In genomic region chr4:81069706-81070331, GRCh38 we compare ENCODE assay signal across 8 cellular contexts. TPM values are rescaled to one million over a fixed set of nuclear protein-coding genes. Genes with fewer than 3 reads are reported as not detected.
DNase-seq lines count a peak whose midpoint lies in the region; ATAC-seq and TF ChIP-seq lines count a peak whose summit lies in the region.

No MANE protein-coding gene starts in this region.

- H3K4me3 Mint-ChIP-seq in activated naive CD4-positive, alpha-beta T cell treated with anti-CD3 and anti-CD28 coated beads for 36 hours, result no peak overlapping the region

- intact Hi-C loops in activated naive CD4-positive, alpha-beta T cell treated with anti-CD3 and anti-CD28 coated beads for 36 hours (cut with micrococcal nuclease), result loop anchor here (1.0 to 5.0 kb wide), 2 partner anchors 192 to 281 kb away; no protein-coding TSS in a partner anchor
- intact Hi-C loops in posterior cingulate gyrus (cut with DNase I), result loop anchor here (5.0 kb wide), 1 partner anchor 1197 kb away; no protein-coding TSS in a partner anchor

- peaks cover 9% of the 10 kb centered on the region for H3K27me3 Mint-ChIP-seq in activated naive CD4-positive, alpha-beta T cell treated with anti-CD3 and anti-CD28 coated beads for 36 hours (ENCODE audit: low read depth)

- in situ Hi-C loops in SK-MEL-5 (cut with HindIII; ENCODE audit: low pct_unique_long_range_greater_than_20kb, low sequenced_read_pairs), result no loop called here

- no peaks in the 10 kb centered on the region for H3K36me3 Mint-ChIP-seq in activated naive CD4-positive, alpha-beta T cell treated with anti-CD3 and anti-CD28 coated beads for 36 hours (ENCODE audit: low read depth)

- CTCF ChIA-PET in activated naive CD4-positive, alpha-beta T cell treated with anti-CD3 and anti-CD28 coated beads for 36 hours (lab: Charles Lee), result interaction anchor here (0.7 to 4.8 kb wide), 14 partner anchors 8 to 707 kb away, joined by 3 to 60 read pairs (median 3); no protein-coding TSS in a partner anchor

- H3K4me1 Mint-ChIP-seq in activated naive CD4-positive, alpha-beta T cell treated with anti-CD3 and anti-CD28 coated beads for 36 hours (ENCODE audit: low read depth), result peaks cover 2% of the 10 kb centered on the region

- no peaks in the 10 kb centered on the region for H3K9me3 Mint-ChIP-seq in activated naive CD4-positive, alpha-beta T cell treated with anti-CD3 and anti-CD28 coated beads for 36 hours

- H3K27ac Mint-ChIP-seq in activated naive CD4-positive, alpha-beta T cell treated with anti-CD3 and anti-CD28 coated beads for 36 hours, result no peak overlapping the region

- peak; percentile 89 for TF ChIP-seq CTCF in GM12874 (IDR thresholded peaks at IDR 0.05; ENCODE audit: insufficient read depth, low read depth, low read length)

- DNase-seq in MV-4-11 (lab: John Stamatoyannopoulos, UW), result peak; percentile 61
- peak; percentile 92 for DNase-seq in SK-MEL-5 (ENCODE audit: low read depth, low spot score)
- peak; percentile 75 for DNase-seq in activated naive CD4-positive, alpha-beta T cell treated with anti-CD3 and anti-CD28 coated beads for 36 hours
- peak; percentile 82 for DNase-seq in glomerular visceral epithelial cell (ENCODE audit: extremely low spot score)
- DNase-seq in posterior cingulate gyrus, result peak in 8 of 10 donors; percentile 11 to 84 (median 54)
- no peak for DNase-seq in 8988T

- ATAC-seq in HG02571 (IDR thresholded peaks at IDR 0.05; ENCODE audit: unreplicated experiment), result peak; percentile 97

RNA-seq across cellular contexts. Expression of gene BMP3, which starts 39.3 kb away (rescaled TPM):
- not detected in 2 replicates for total RNA-seq in SK-MEL-5 (2014; rRNA removed; shearing (Covaris generic))
- polyA plus RNA-seq in SK-MEL-5 (2015; cell fraction: cytosol; rRNA removed), result not detected in 2 replicates
- polyA plus RNA-seq in SK-MEL-5 (2015; cell fraction: nucleus; rRNA removed), result not detected in 2 replicates
- not detected for total RNA-seq in activated naive CD4-positive, alpha-beta T cell treated with anti-CD3 and anti-CD28 coated beads for 36 hours
